19 cellular contexts compared by ENCODE assay signal in genomic region chr18:35378206-35378795, GRCh38. TPM values are rescaled to one million over a fixed set of nuclear protein-coding genes. Genes with fewer than 3 reads are reported as not detected.
DNase-seq lines count a peak whose midpoint lies in the region; ATAC-seq and TF ChIP-seq lines count a peak whose summit lies in the region.
"Had no signal": no experiment of that assay in that cellular context is flagged by ENCODE, and none has a peak within 500 bp of the region (broad histone marks: within the 10 kb centered on the region; RNA-seq: fewer than 3 reads in every experiment).

No MANE protein-coding gene starts in this region.

- WGBS in upper lobe of left lung, 2 donors, result 57 to 64% methylated on average over 9 of the region's 9 CpGs

- H3K4me1 Mint-ChIP-seq in activated naive CD4-positive, alpha-beta T cell treated with anti-CD3 and anti-CD28 coated beads, Interleukin-2, amount 50 U/mL, for 24 hours, result peaks cover 5% of the 10 kb centered on the region

- H3K36me3 Mint-ChIP-seq in activated naive CD4-positive, alpha-beta T cell treated with anti-CD3 and anti-CD28 coated beads, Interleukin-2, amount 50 U/mL, for 24 hours, result peaks cover 2% of the 10 kb centered on the region

- H3K27me3 ChIP-seq in thoracic aorta (replicated peaks; ENCODE audit: insufficient read depth) (no peaks in the 10 kb centered on the region), upper lobe of left lung (no peaks in the 10 kb centered on the region)
- H3K27me3 ChIP-seq: tibial nerve had no signal

- DNase-seq in activated naive CD4-positive, alpha-beta T cell treated with anti-CD3 and anti-CD28 coated beads, Interleukin-2, amount 50 U/mL, for 16 hours, result no peak
- DNase-seq in NCI-H69 (lab: John Stamatoyannopoulos, UW), result peak; percentile 28
- peak; percentile 18 for DNase-seq in fibroblast of pulmonary artery (ENCODE audit: low read depth)
- DNase-seq in thoracic aorta (ENCODE audit: low spot score), result no peak
- DNase-seq in upper lobe of left lung, result no peak
- DNase-seq: activated CD4-positive, alpha-beta T cell treated with anti-CD3 and anti-CD28 coated beads, Interleukin-2, amount 50 U/mL, for 48 hours; activated effector memory CD4-positive, alpha-beta T cell treated with Interleukin-2 at 50 U/mL for 16 hours; H9; lower lobe of right lung; NCI-H1436; NCI-H526; RPMI8226; stimulated activated CD4-positive, alpha-beta T cell treated with anti-CD3 and anti-CD28 coated beads, Interleukin-15, amount 100 ng/mL, for 24 hours had no signal

- no peak overlapping the region for H3K27ac Mint-ChIP-seq in activated naive CD4-positive, alpha-beta T cell treated with anti-CD3 and anti-CD28 coated beads, Interleukin-2, amount 50 U/mL, for 24 hours
- H3K27ac Mint-ChIP-seq: H9; T-helper 2 cell treated with Interferon-gamma antibody and Interleukin-4, amounts not matched to agents 5 μg/mL and 100 μg/mL, for 36 hours had no signal

- TF ChIP-seq EP300 in upper lobe of left lung (IDR thresholded peaks at IDR 0.05), result no peak

- H3K27ac ChIP-seq in thoracic aorta, result peak overlapping the region in 1 of 2 donors; percentile 25
- no peak overlapping the region for H3K27ac ChIP-seq in upper lobe of left lung
- H3K27ac ChIP-seq: lower lobe of right lung had no signal

- TF ChIP-seq CTCF in fibroblast of pulmonary artery (IDR thresholded peaks at IDR 0.05; ENCODE audit: low read length, missing control alignments), result no peak
- TF ChIP-seq CTCF in thoracic aorta (IDR thresholded peaks at IDR 0.05), result no peak
- TF ChIP-seq CTCF in upper lobe of left lung (IDR thresholded peaks at IDR 0.05), result no peak

- peaks cover 6 to 17% of the 10 kb centered on the region in 2 donors for H3K4me1 ChIP-seq in thoracic aorta (ENCODE audit: control insufficient read depth in 1 of 2, low read depth in 2 of 2)
- peaks cover 6 to 17% (median 9%) of the 10 kb centered on the region in 4 donors for H3K4me1 ChIP-seq in upper lobe of left lung

- no peak for TF ChIP-seq POLR2A in upper lobe of left lung (IDR thresholded peaks at IDR 0.05)

- H3K4me3 ChIP-seq in fibroblast of pulmonary artery (replicated peaks; ENCODE audit: low read depth, low read length), result no peak overlapping the region
- peak overlapping the region; percentile 79 for H3K4me3 ChIP-seq in thoracic aorta
- no peak overlapping the region for H3K4me3 ChIP-seq in upper lobe of left lung

- ATAC-seq in thoracic aorta (ENCODE audit: insufficient number of reproducible peaks, low FRiP score, low read depth) (no peak), GM21515 (IDR thresholded peaks at IDR 0.05; ENCODE audit: unreplicated experiment) (no peak), upper lobe of left lung (ENCODE audit: low FRiP score in 2 of 2) (no peak), GM19035 (IDR thresholded peaks at IDR 0.05; ENCODE audit: unreplicated experiment) (no peak)

- no peaks in the 10 kb centered on the region for H3K27me3 Mint-ChIP-seq in activated naive CD4-positive, alpha-beta T cell treated with anti-CD3 and anti-CD28 coated beads, Interleukin-2, amount 50 U/mL, for 24 hours

- no peaks in the 10 kb centered on the region for H3K9me3 Mint-ChIP-seq in activated naive CD4-positive, alpha-beta T cell treated with anti-CD3 and anti-CD28 coated beads, Interleukin-2, amount 50 U/mL, for 24 hours
- H3K9me3 Mint-ChIP-seq: T-helper 2 cell treated with Interferon-gamma antibody and Interleukin-4, amounts not matched to agents 5 μg/mL and 100 μg/mL, for 36 hours had no signal

- no peaks in the 10 kb centered on the region for H3K9me3 ChIP-seq in thoracic aorta
- no peaks in the 10 kb centered on the region for H3K9me3 ChIP-seq in upper lobe of left lung
- H3K9me3 ChIP-seq: lower lobe of right lung, tibial nerve had no signal

- no peaks in the 10 kb centered on the region for H3K36me3 ChIP-seq in thoracic aorta
- H3K36me3 ChIP-seq in upper lobe of left lung, result no peaks in the 10 kb centered on the region
- H3K36me3 ChIP-seq: lower lobe of right lung had no signal

- H3K4me3 Mint-ChIP-seq in activated naive CD4-positive, alpha-beta T cell treated with anti-CD3 and anti-CD28 coated beads, Interleukin-2, amount 50 U/mL, for 24 hours, result peak overlapping the region; percentile 23

RNA-seq across cellular contexts. Expression of gene ZNF396, which starts 1.2 kb away (rescaled TPM):
- total RNA-seq in thoracic aorta (1 to 10 TPM in 1 of 2 donors, under 1 TPM in 1; 0.95 to 4.1 TPM), upper lobe of left lung (1 to 10 TPM; 1.8 to 7.3 (median 3.5) TPM)
- total RNA-seq: HT1080 had no signal

RNA-seq across cellular contexts. Expression of gene ZNF24, which starts 34.1 kb away (rescaled TPM):
- total RNA-seq in thoracic aorta (10 to 100 TPM; 26.1 to 40.8 TPM), upper lobe of left lung (10 to 100 TPM; 16.5 to 54.4 (median 37.8) TPM)

Comparison
In these comparisons a context has a peak if more than half of its experiments do, and no peak if none do; other contexts are left out.
1. DNase-seq: peak in NCI-H69 (single experiment) and fibroblast of pulmonary artery (single experiment); none in activated naive CD4-positive, alpha-beta T cell treated with anti-CD3 and anti-CD28 coated beads, Interleukin-2, amount 50 U/mL, for 16 hours (single experiment), thoracic aorta (single experiment) and upper lobe of left lung (0 of 2).